9 cellular contexts compared by ENCODE assay signal in the genomic region with DNA sequence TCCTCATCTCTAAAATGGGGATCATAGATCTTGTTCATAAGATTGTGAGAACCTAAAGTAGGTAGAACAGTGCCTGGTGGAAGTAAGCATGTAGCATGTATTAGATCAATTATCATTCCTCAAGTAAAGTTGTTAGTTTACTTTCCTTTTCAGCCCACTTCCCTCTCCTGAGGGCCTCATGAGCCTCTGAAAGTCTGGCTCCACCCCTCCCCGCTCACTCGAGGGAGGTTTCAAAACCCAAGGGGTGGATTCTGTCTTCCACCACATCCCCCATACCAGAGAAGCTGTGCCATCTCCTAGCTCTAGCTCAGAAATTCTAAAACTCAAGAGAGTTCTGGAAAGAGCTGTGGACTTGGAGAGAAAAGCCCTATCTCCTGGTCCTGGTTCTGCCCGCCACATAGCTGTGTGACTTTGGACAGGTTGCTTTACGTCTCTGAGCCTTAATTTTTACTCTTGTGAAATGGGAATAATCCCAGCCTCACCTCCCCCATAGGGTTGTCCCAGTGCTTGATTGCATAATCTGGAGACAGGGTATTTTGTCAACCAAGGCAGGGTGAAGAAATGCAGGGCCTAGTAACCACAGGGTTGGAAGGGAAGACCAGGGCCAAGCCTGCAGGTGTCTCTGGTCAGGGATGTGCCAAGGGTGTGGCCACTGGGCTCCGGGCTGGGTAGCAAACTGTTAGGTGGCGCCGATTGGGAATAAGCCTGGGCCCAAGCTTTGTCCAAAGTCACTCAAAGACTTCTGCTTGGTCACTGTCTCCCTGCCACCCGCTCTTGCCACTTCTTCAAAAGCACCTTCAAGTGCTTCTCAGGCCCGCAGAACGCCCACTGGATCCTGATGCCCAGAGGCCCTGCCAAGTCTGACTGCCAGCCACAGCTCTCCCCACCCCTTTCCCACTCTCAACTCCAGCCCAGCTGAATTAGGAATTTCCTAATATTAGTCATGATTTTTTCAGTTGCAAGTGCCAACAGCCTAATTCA. TPM values are rescaled to one million over a fixed set of nuclear protein-coding genes. Genes with fewer than 3 reads are reported as not detected.
DNase-seq lines count a peak whose midpoint lies in the region; ATAC-seq and TF ChIP-seq lines count a peak whose summit lies in the region.
"Had no signal": no experiment of that assay in that cellular context is flagged by ENCODE, and none has a peak within 500 bp of the region (broad histone marks: within the 10 kb centered on the region; RNA-seq: fewer than 3 reads in every experiment).

No MANE protein-coding gene starts in this region.

- H3K27me3 Mint-ChIP-seq in brain (peaks cover 24% of the 10 kb centered on the region), mesothelial cell of epicardium (ENCODE audit: low read depth) (no peaks in the 10 kb centered on the region)

- peak overlapping the region in 4 of 5 experiments; percentile 41 to 91 (median 74) for H3K27ac Mint-ChIP-seq in brain
- H3K27ac Mint-ChIP-seq in mesothelial cell of epicardium = peak overlapping the region; percentile 96

- H3K4me1 Mint-ChIP-seq in brain = peaks cover 41% of the 10 kb centered on the region
- peaks cover 53% of the 10 kb centered on the region for H3K4me1 Mint-ChIP-seq in mesothelial cell of epicardium

- POLR2A ChIA-PET in A673 (lab: Charles Lee; ENCODE audit: low non-redundant PET) = no interaction called here

- H3K9me3 ChIP-seq in WERI-Rb-1 (ENCODE audit: severe bottlenecking) = peaks cover 18% of the 10 kb centered on the region
- H3K9me3 ChIP-seq in A673 (ENCODE audit: low read depth, low read length, poor library complexity, severe bottlenecking) = no peaks in the 10 kb centered on the region
- H3K9me3 ChIP-seq: SJCRH30 had no signal

- H3K4me3 ChIP-seq in WERI-Rb-1 (ENCODE audit: low read depth, low read length) (no peak overlapping the region), A673 (ENCODE audit: low read depth, low read length, poor library complexity, severe bottlenecking) (no peak overlapping the region)
- H3K4me3 ChIP-seq: SJCRH30 had no signal

- ATAC-seq in HG02852 (IDR thresholded peaks at IDR 0.05; ENCODE audit: unreplicated experiment) = no peak

- no peak for TF ChIP-seq CTCF in brain (conservative IDR thresholded peaks at IDR 0.05)
- no peak for TF ChIP-seq CTCF in mesothelial cell of epicardium (IDR thresholded peaks at IDR 0.05; ENCODE audit: unreplicated experiment)
- TF ChIP-seq CTCF in WERI-Rb-1 (IDR thresholded peaks at IDR 0.05; ENCODE audit: low read depth, low read length) = no peak
- no peak for TF ChIP-seq CTCF in A673 (conservative IDR thresholded peaks at IDR 0.05; ENCODE audit: low read depth, low read length)

- peaks cover 8 to 23% (median 12%) of the 10 kb centered on the region in 5 experiments for H3K9me3 Mint-ChIP-seq in brain
- peaks cover 20% of the 10 kb centered on the region for H3K9me3 Mint-ChIP-seq in mesothelial cell of epicardium

- peaks cover 26% of the 10 kb centered on the region for H3K4me1 ChIP-seq in A673 (ENCODE audit: insufficient read depth, low read length, poor library complexity, severe bottlenecking)

- H3K27ac ChIP-seq in WERI-Rb-1 (no peak overlapping the region), A673 (ENCODE audit: low read depth, low read length, poor library complexity, severe bottlenecking) (no peak overlapping the region)
- H3K27ac ChIP-seq: SJCRH30 had no signal

- intact Hi-C loops in A673 (cut with micrococcal nuclease; ENCODE audit: unreplicated experiment) = loop anchor here (5.0 kb wide), 1 partner anchor 41 kb away; no protein-coding TSS in a partner anchor

- H3K27me3 ChIP-seq in WERI-Rb-1 (ENCODE audit: insufficient read depth, low read depth, severe bottlenecking) (no peaks in the 10 kb centered on the region), A673 (replicated peaks; ENCODE audit: insufficient read depth, low read depth, low read length, poor library complexity) (no peaks in the 10 kb centered on the region)
- H3K27me3 ChIP-seq: SJCRH30 had no signal

- BruUV-seq in A673 (replicated peaks; lab: Mats Ljungman, UMichigan) = no TSS peak

- DNase-seq in AG08395 (ENCODE audit: low spot score) (peak; percentile 78), Kasumi-1 (lab: John Stamatoyannopoulos, UW) (peak; percentile 36 to 66), mesothelial cell of epicardium (ENCODE audit: low spot score in 2 of 2, unreplicated experiment in 2 of 2) (no peak), WERI-Rb-1 (no peak), OCI-M2 (lab: John Stamatoyannopoulos, UW; ENCODE audit: unreplicated experiment) (no peak), A673 (ENCODE audit: low spot score) (no peak)
- DNase-seq: SJCRH30 had no signal

- H3K4me3 Mint-ChIP-seq in brain = peak overlapping the region in 1 of 5 experiments; percentile 12
- peak overlapping the region; percentile 7 for H3K4me3 Mint-ChIP-seq in mesothelial cell of epicardium

- no peaks in the 10 kb centered on the region for H3K36me3 ChIP-seq in WERI-Rb-1
- H3K36me3 ChIP-seq in A673 (ENCODE audit: insufficient read depth, low read length, poor library complexity, severe bottlenecking) = no peaks in the 10 kb centered on the region
- H3K36me3 ChIP-seq: SJCRH30 had no signal

- no peaks in the 10 kb centered on the region for H3K36me3 Mint-ChIP-seq in brain
- H3K36me3 Mint-ChIP-seq in mesothelial cell of epicardium = peaks cover 5% of the 10 kb centered on the region

- CTCF ChIA-PET in A673 (lab: Charles Lee) = no interaction called here

RNA-seq across cellular contexts. Expression of a gene that starts 20.4 kb away (rescaled TPM):
- polyA plus RNA-seq in brain (ENCODE audit: insufficient read depth, low read depth, low replicate concordance) = 11.2 TPM
- total RNA-seq in mesothelial cell of epicardium (3,780 to 4,004 TPM (median 3,972 TPM) in 3 replicates), A673 (2021) (24.6 and 44.7 TPM in 2 replicates)

RNA-seq across cellular contexts. Expression of a gene that starts 52.5 kb away (rescaled TPM):
- not detected for polyA plus RNA-seq in brain (ENCODE audit: insufficient read depth, low read depth, low replicate concordance)
- total RNA-seq in mesothelial cell of epicardium (2.7 to 3.9 TPM (median 3.6 TPM) in 3 replicates), A673 (2021) (0.19 TPM in 1 of 2 replicates, not detected in the other)
- total RNA-seq: SJCRH30 had no signal

RNA-seq across cellular contexts. Expression of a gene that starts 56.0 kb away (rescaled TPM):
- 1.6 TPM for polyA plus RNA-seq in brain (ENCODE audit: insufficient read depth, low read depth, low replicate concordance)
- total RNA-seq in mesothelial cell of epicardium (not detected in 3 replicates), A673 (2021) (not detected in 2 replicates)

Comparison
In these comparisons a context has a peak if more than half of its experiments do, and no peak if none do; other contexts are left out.
1. DNase-seq: peak in AG08395 (single experiment) and Kasumi-1 (2 of 2); none in mesothelial cell of epicardium (0 of 2), WERI-Rb-1 (single experiment), OCI-M2 (single experiment) and A673 (single experiment).
2. RNA of a gene that starts 20.4 kb away (total RNA-seq): 3,780 to 4,004 TPM in mesothelial cell of epicardium; 24.6 to 44.7 TPM in A673; every median in the first group is over 10 times any median in the second.